Comparison of ENCODE assay signal across 23 cellular contexts in the genomic region with DNA sequence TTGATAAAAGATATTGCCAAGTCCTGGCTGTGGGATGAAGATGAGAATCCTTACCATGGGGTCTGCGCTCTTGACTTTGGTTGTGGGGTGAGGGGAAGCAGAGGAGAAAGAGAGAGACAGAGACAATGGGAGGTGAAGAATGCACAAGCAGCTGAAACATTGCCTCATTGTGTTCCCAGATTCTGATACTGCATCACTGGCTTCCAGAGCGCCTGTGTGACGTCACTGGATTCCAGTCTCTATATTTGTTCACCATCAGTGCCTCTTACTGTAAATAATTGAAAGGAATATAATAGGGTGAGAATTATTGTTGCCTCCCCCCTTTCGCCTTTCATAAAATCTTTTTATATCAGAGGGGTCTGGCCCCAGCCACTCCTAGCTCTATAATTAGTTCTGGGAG.
"Had no signal": no experiment of that assay in that cellular context is flagged by ENCODE, and none has a peak within 500 bp of the region (broad histone marks: within the 10 kb centered on the region; RNA-seq: fewer than 3 reads in every experiment).

No MANE protein-coding gene starts in this region.

- H3K9me3 Mint-ChIP-seq: immature natural killer cell, mesothelial cell of epicardium had no signal

- H3K4me1 Mint-ChIP-seq: immature natural killer cell, naive B cell had no signal

- H3K79me2 ChIP-seq: parathyroid adenoma had no signal

- H3K4me3 Mint-ChIP-seq: immature natural killer cell, mesothelial cell of epicardium, naive B cell had no signal

- H3K9ac ChIP-seq: parathyroid adenoma had no signal

- H3K4me1 ChIP-seq: parathyroid adenoma, vagina had no signal

- H3K4me2 ChIP-seq: smooth muscle cell had no signal

- DNase-seq: activated CD4-positive, alpha-beta T cell treated with anti-CD3 and anti-CD28 coated beads, Interleukin-2, amount 50 U/mL, for 4 hours; activated CD4-positive, CD25-positive, alpha-beta regulatory T cell treated with anti-CD3 and anti-CD28 coated beads, Interleukin-2, amount 50 U/mL, for 72 hours; activated naive CD4-positive, alpha-beta T cell treated with Interleukin-2 at 50 U/mL for 16 hours; activated T-cell treated with anti-CD3 and anti-CD28 coated beads for 4 hours; anterior cingulate cortex; brain microvascular endothelial cell; cerebellar nuclear complex; effector CD8-positive, alpha-beta T cell; foreskin fibroblast; glutamatergic neuron; immature natural killer cell; naive B cell; stimulated activated CD4-positive, alpha-beta T cell treated with anti-CD3 and anti-CD28 coated beads, Interleukin-4, amount 100 ng/mL, for 4 hours; stimulated activated CD8-positive, alpha-beta memory T cell treated with anti-CD3 and anti-CD28 coated beads, Interleukin-4, amount 100 ng/mL, for 48 hours; stimulated activated naive CD4-positive, alpha-beta T cell treated with Interleukin-2 at 50 U/mL for 16 hours; substantia nigra; T1000 had no signal

- H2AFZ ChIP-seq: parathyroid adenoma had no signal

- H3K36me3 ChIP-seq: brain microvascular endothelial cell, tibial nerve, vagina had no signal

- H3K27me3 ChIP-seq: brain microvascular endothelial cell, tibial nerve, vagina had no signal

- H3K36me3 Mint-ChIP-seq: immature natural killer cell, mesothelial cell of epicardium had no signal

- H3K27ac Mint-ChIP-seq: immature natural killer cell, mesothelial cell of epicardium had no signal

- H3K27ac ChIP-seq: brain microvascular endothelial cell, parathyroid adenoma, tibial nerve, vagina had no signal

- H3K9me3 ChIP-seq: tibial nerve, vagina had no signal

- H3K4me3 ChIP-seq: lung, smooth muscle cell, tibial nerve, vagina had no signal
